Comparison of ENCODE assay signal across 8 cellular contexts in genomic region chr7:24290004-24290641, GRCh38. TPM values are rescaled to one million over a fixed set of nuclear protein-coding genes. Genes with fewer than 3 reads are reported as not detected.
DNase-seq lines count a peak whose midpoint lies in the region; ATAC-seq and TF ChIP-seq lines count a peak whose summit lies in the region.

No MANE protein-coding gene starts in this region.

- no peak for TF ChIP-seq POLR2A in heart left ventricle (IDR thresholded peaks at IDR 0.05)
- TF ChIP-seq POLR2A in thyroid gland (IDR thresholded peaks at IDR 0.05), result no peak

- no peak overlapping the region for H3K4me3 ChIP-seq in heart left ventricle
- no peak overlapping the region for H3K4me3 ChIP-seq in thyroid gland (replicated peaks in 1 of 3)

- ATAC-seq in heart left ventricle (peak in 3 of 4 donors; percentile 36 to 60 (median 42)), Right ventricle myocardium inferior (no peak), memory B cell (ENCODE audit: low read depth) (peak; percentile 92)

- H3K27ac Mint-ChIP-seq in memory B cell, result no peak overlapping the region

- WGBS in heart left ventricle, 4 donors, result 28 to 33% (median 32%) methylated on average over 5 of the region's 5 CpGs
- WGBS in thyroid gland, 2 donors, result 31 to 38% methylated on average over 5 of the region's 5 CpGs

- H3K4me1 ChIP-seq in heart left ventricle (peaks cover 0 to under 1% (median 0%) of the 10 kb centered on the region in 12 donors), thyroid gland (peaks cover 0 to 2% of the 10 kb centered on the region in 2 donors)

- H3K27ac ChIP-seq in heart left ventricle, result no peak overlapping the region
- no peak overlapping the region for H3K27ac ChIP-seq in thyroid gland

- H3K36me3 ChIP-seq in heart left ventricle (no peaks in the 10 kb centered on the region), thyroid gland (no peaks in the 10 kb centered on the region)

- in situ Hi-C loops in T47D (cut with HindIII; ENCODE audit: low pct_unique_long_range_greater_than_20kb, low sequenced_read_pairs), result no loop called here

- H3K27me3 ChIP-seq in heart left ventricle, result peaks cover 1 to 54% (median 13%) of the 10 kb centered on the region in 9 donors
- no peaks in the 10 kb centered on the region for H3K27me3 ChIP-seq in thyroid gland

- no peaks in the 10 kb centered on the region for H3K9me3 Mint-ChIP-seq in memory B cell

- TF ChIP-seq CTCF in heart left ventricle (IDR thresholded peaks at IDR 0.05) (peak in 4 of 12 donors; percentile 8 to 37 (median 26)), thyroid gland (IDR thresholded peaks at IDR 0.05) (peak in 5 of 6 experiments; percentile 17 to 62 (median 58))

- intact Hi-C loops in heart left ventricle (cut with DNase I) (loop anchor here in 1 of 10 donors (2.0 kb wide), 1 partner anchor 375 kb away; no protein-coding TSS in a partner anchor), Right ventricle myocardium inferior (cut with DNase I) (loop anchor here (10.0 kb wide), 1 partner anchor 375 kb away; no protein-coding TSS in a partner anchor), thyroid gland (cut with DNase I) (loop anchor here (10.0 kb wide), 1 partner anchor 375 kb away; no protein-coding TSS in a partner anchor)

- H3K9me3 ChIP-seq in heart left ventricle, result no peaks in the 10 kb centered on the region
- no peaks in the 10 kb centered on the region for H3K9me3 ChIP-seq in thyroid gland

- H3K36me3 Mint-ChIP-seq in memory B cell, result no peaks in the 10 kb centered on the region

- peaks cover 5% of the 10 kb centered on the region for H3K27me3 Mint-ChIP-seq in memory B cell

- peaks cover 10% of the 10 kb centered on the region for H3K4me1 Mint-ChIP-seq in memory B cell

- no peak for DNase-seq in heart left ventricle
- no peak for DNase-seq in Right ventricle myocardium inferior (ENCODE audit: missing footprints)
- DNase-seq in HCEC 1CT, result peak; percentile 54
- DNase-seq in Kasumi-1 (lab: John Stamatoyannopoulos, UW), result peak; percentile 87
- DNase-seq in SHP77 treated with DMSO at 0.1 percent for 48 hours (lab: John Stamatoyannopoulos, UW), result peak; percentile 34
- peak; percentile 79 to 91 for DNase-seq in T47D (ENCODE audit: low read depth in 1 of 2, low spot score in 1 of 2)
- peak in 1 of 2 donors; percentile 26 for DNase-seq in memory B cell (ENCODE audit: low spot score in 2 of 2)
- DNase-seq in thyroid gland, result peak; percentile 38 to 40

- H3K4me3 Mint-ChIP-seq in memory B cell, result no peak overlapping the region

RNA-seq across cellular contexts. Expression of gene NPY, which starts 6.1 kb away (rescaled TPM):
- total RNA-seq in heart left ventricle (not detected), Right ventricle myocardium inferior (not detected), thyroid gland (10 to 100 TPM in 1 of 4 donors, not detected in 3; 13.0 TPM)
- under 1 TPM in 1 of 2 donors, not detected in 1; 0.24 TPM for polyA plus RNA-seq in heart left ventricle

Comparison
In these comparisons a context has a peak if more than half of its experiments do, and no peak if none do; other contexts are left out.
1. DNase-seq: peak in HCEC 1CT (single experiment), Kasumi-1 (2 of 2), SHP77 treated with DMSO at 0.1 percent for 48 hours (single experiment), T47D (2 of 2) and thyroid gland (2 of 2); none in heart left ventricle (0 of 5) and Right ventricle myocardium inferior (single experiment).